12 cellular contexts compared by ENCODE assay signal in genomic region chr14:95784137-95784536, GRCh38.
DNase-seq lines count a peak whose midpoint lies in the region; ATAC-seq and TF ChIP-seq lines count a peak whose summit lies in the region.
"Had no signal": no experiment of that assay in that cellular context is flagged by ENCODE, and none has a peak within 500 bp of the region (broad histone marks: within the 10 kb centered on the region; RNA-seq: fewer than 3 reads in every experiment).

No MANE protein-coding gene starts in this region.

- DNase-seq in ACHN = peak; percentile 27
- peak; percentile 20 for DNase-seq in GM19240 (ENCODE audit: insufficient read length, low spot score)
- DNase-seq in SK-N-MC (ENCODE audit: low read depth, low spot score) = peak; percentile 8
- DNase-seq in foreskin fibroblast = peak; percentile 5 to 52
- DNase-seq in activated CD8-positive, alpha-beta memory T cell treated with anti-CD3 and anti-CD28 coated beads, Interleukin-2, amount 50 U/mL, for 48 hours = no peak
- no peak for DNase-seq in activated CD4-positive, CD25-positive, alpha-beta regulatory T cell (lab: John Stamatoyannopoulos, UW)
- DNase-seq: COR-L47; left cardiac atrium; NCI-H446 treated with DMSO at 0.1 percent for 48 hours; stimulated activated naive B cell treated with anti-CD40 and anti-IgM and Interleukin-4, amounts not matched to agents 10 μg/mL and 1 μg/mL and 100 μg/mL, for 72 hours had no signal

- ATAC-seq in GM18520 (IDR thresholded peaks at IDR 0.05; ENCODE audit: unreplicated experiment) (no peak), GM21723 (IDR thresholded peaks at IDR 0.05; ENCODE audit: unreplicated experiment) (no peak)
- ATAC-seq: left cardiac atrium; stimulated activated naive B cell treated with anti-CD40 and anti-IgM and Interleukin-4, amounts not matched to agents 10 μg/mL and 1 μg/mL and 100 μg/mL, for 72 hours had no signal

- no peak overlapping the region for H3K9ac ChIP-seq in SK-N-MC (ENCODE audit: insufficient read length)

- no peaks in the 10 kb centered on the region for H3K36me3 ChIP-seq in SK-N-MC (ENCODE audit: insufficient read depth, low read length)

- H3K9me3 ChIP-seq in SK-N-MC (ENCODE audit: low read depth, low read length) = no peaks in the 10 kb centered on the region

- no peak overlapping the region for H3K4me3 ChIP-seq in SK-N-MC
- H3K4me3 ChIP-seq in foreskin fibroblast (ENCODE audit: low read depth in 1 of 2, low read length in 2 of 2) = no peak overlapping the region

- in situ Hi-C loops in ACHN (cut with HindIII; ENCODE audit: low pct_ligation_motif_present, low pct_unique_long_range_greater_than_20kb, low sequenced_read_pairs) = no loop called here

- no peak overlapping the region for H3K27ac ChIP-seq in SK-N-MC

- no peak for TF ChIP-seq CTCF in foreskin fibroblast (IDR thresholded peaks at IDR 0.05; ENCODE audit: low read depth, low read length)

Comparison
In these comparisons a context has a peak if more than half of its experiments do, and no peak if none do; other contexts are left out.
1. DNase-seq: peak in ACHN (single experiment), GM19240 (single experiment), SK-N-MC (single experiment) and foreskin fibroblast (2 of 2); none in activated CD8-positive, alpha-beta memory T cell treated with anti-CD3 and anti-CD28 coated beads, Interleukin-2, amount 50 U/mL, for 48 hours (single experiment) and activated CD4-positive, CD25-positive, alpha-beta regulatory T cell (0 of 4).